Comparison of ENCODE assay signal across 1 cellular context in the genomic region with DNA sequence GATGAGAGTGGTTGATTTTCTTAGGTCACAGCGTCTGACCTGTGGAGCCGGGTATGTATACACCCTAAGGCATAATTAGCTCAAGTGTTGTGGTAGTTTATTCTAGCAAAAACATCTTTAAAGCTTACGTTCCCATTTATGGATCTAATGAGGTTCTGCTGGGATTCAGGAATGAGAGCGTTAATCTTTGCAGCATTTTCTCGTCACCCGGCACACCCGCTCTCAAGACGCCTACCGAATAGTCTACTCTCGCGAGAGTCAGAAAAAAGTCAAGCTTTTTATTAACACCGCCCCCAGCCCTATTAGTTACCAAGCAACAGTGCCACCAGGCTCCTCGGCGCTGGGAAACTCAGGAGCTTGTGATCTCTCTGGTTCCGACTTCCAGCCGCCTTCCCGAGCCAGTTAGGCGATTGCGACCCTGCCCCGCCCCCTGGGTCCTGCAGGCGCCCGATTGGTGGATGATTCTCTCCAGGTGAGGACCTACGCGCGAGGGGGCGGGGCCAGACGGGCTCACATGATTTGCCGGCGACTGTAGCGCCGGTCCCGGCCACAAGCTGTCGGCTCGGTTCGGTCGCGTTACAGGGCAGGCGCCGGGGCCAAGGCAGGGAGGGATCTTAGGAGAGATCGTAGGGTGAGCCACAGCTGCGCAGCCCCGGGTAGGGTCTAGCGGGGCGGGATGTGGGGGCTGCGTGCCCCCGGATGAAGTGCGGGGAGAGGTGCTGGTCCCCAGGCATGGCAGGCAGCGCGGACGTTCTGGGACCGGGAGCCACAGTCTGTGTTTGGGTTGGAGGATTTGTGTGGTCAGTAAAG.
TF ChIP-seq lines count a peak whose summit lies in the region.

TSS of gene PFKFB2 (plus strand) at position 540 of the 810 bp plus-strand sequence. CDS start 1,443 bp downstream, outside the sequence.

TF ChIP-seq in HepG2, 621 proteins besides CTCF, POLR2A, EP300 and RAD21 (continued from another document and continues in another):
- TF ChIP-seq, protein P1, sequence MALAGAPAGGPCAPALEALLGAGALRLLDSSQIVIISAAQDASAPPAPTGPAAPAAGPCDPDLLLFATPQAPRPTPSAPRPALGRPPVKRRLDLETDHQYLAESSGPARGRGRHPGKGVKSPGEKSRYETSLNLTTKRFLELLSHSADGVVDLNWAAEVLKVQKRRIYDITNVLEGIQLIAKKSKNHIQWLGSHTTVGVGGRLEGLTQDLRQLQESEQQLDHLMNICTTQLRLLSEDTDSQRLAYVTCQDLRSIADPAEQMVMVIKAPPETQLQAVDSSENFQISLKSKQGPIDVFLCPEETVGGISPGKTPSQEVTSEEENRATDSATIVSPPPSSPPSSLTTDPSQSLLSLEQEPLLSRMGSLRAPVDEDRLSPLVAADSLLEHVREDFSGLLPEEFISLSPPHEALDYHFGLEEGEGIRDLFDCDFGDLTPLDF (CRISPR knock-in tag; IDR thresholded peaks at IDR 0.05) = peak; percentile 39; the same call in 1 of the 2 replicates
- TF ChIP-seq TFDP2 (CRISPR knock-in tag; IDR thresholded peaks at IDR 0.05) (no peak), ZBED4 (CRISPR knock-in tag; IDR thresholded peaks at IDR 0.05; ENCODE audit: borderline replicate concordance) (peak; percentile 60; the same call in 1 of the 2 replicates), ZNF225 (CRISPR knock-in tag; IDR thresholded peaks at IDR 0.05) (no peak), MIER3 (CRISPR knock-in tag; IDR thresholded peaks at IDR 0.05; ENCODE audit: borderline replicate concordance) (no peak), ZNF720 (CRISPR knock-in tag; IDR thresholded peaks at IDR 0.05) (no peak), ZBTB20 (CRISPR knock-in tag; IDR thresholded peaks at IDR 0.05; ENCODE audit: borderline replicate concordance, low read depth) (no peak), MXI1 (IDR thresholded peaks at IDR 0.05; ENCODE audit: borderline replicate concordance, low read depth, low read length) (peak; percentile 80; the same call in 1 of the 3 replicates), MZF1 (CRISPR knock-in tag; IDR thresholded peaks at IDR 0.05; ENCODE audit: borderline replicate concordance) (no peak), ZNF292 (CRISPR knock-in tag; IDR thresholded peaks at IDR 0.05; ENCODE audit: borderline replicate concordance, low read depth) (peak; percentile 76), ZNF234 (CRISPR knock-in tag; conservative IDR thresholded peaks at IDR 0.05) (no peak), ZNF256 (CRISPR knock-in tag; conservative IDR thresholded peaks at IDR 0.05) (no peak), TCF12 (IDR thresholded peaks at IDR 0.05) (no peak), TCF12 (CRISPR knock-in tag; IDR thresholded peaks at IDR 0.05) (no peak), NCOR1 (IDR thresholded peaks at IDR 0.05; ENCODE audit: borderline replicate concordance, low read length) (no peak), NR1H2 (CRISPR knock-in tag; IDR thresholded peaks at IDR 0.05; ENCODE audit: borderline replicate concordance, low read depth) (no peak), TP53 (CRISPR knock-in tag; conservative IDR thresholded peaks at IDR 0.05) (no peak), MYNN (CRISPR knock-in tag; IDR thresholded peaks at IDR 0.05; ENCODE audit: low read depth) (no peak), SUZ12 (IDR thresholded peaks at IDR 0.05; ENCODE audit: low read depth, low read length) (no peak), ZNF557 (CRISPR knock-in tag; IDR thresholded peaks at IDR 0.05) (peak; percentile 24; the same call in 1 of the 2 replicates), MYPOP (CRISPR knock-in tag; IDR thresholded peaks at IDR 0.05) (peak; percentile 61; the same call in 1 of the 2 replicates), SP4 (CRISPR knock-in tag; IDR thresholded peaks at IDR 0.05) (peak; percentile 92), ZFP36L1 (CRISPR knock-in tag; IDR thresholded peaks at IDR 0.05) (no peak), ZNF614 (CRISPR knock-in tag; IDR thresholded peaks at IDR 0.05; ENCODE audit: borderline replicate concordance) (peak; percentile 54), JARID2 (CRISPR knock-in tag; IDR thresholded peaks at IDR 0.05; ENCODE audit: insufficient replicate concordance) (no peak), ZNF24 (IDR thresholded peaks at IDR 0.05) (no peak), ARNT2 (CRISPR knock-in tag; IDR thresholded peaks at IDR 0.05; ENCODE audit: low read depth) (peak; percentile 26; the same call in 1 of the 2 replicates), CBX2 (IDR thresholded peaks at IDR 0.05; ENCODE audit: low read depth, low read length) (no peak), CBX2 (CRISPR knock-in tag; IDR thresholded peaks at IDR 0.05; ENCODE audit: low read depth) (no peak), ZNF709 (CRISPR knock-in tag; IDR thresholded peaks at IDR 0.05) (0 out of 2 replicates have a peak, but pooled peaks have one; percentile 37), MAFK (conservative IDR thresholded peaks at IDR 0.05 in 1 of 2, IDR thresholded peaks at IDR 0.05 in 1 of 2; ENCODE audit: low read length in 2 of 2) (no peak), ZNF770 (CRISPR knock-in tag; IDR thresholded peaks at IDR 0.05) (no peak)
- TF ChIP-seq, protein P2, sequence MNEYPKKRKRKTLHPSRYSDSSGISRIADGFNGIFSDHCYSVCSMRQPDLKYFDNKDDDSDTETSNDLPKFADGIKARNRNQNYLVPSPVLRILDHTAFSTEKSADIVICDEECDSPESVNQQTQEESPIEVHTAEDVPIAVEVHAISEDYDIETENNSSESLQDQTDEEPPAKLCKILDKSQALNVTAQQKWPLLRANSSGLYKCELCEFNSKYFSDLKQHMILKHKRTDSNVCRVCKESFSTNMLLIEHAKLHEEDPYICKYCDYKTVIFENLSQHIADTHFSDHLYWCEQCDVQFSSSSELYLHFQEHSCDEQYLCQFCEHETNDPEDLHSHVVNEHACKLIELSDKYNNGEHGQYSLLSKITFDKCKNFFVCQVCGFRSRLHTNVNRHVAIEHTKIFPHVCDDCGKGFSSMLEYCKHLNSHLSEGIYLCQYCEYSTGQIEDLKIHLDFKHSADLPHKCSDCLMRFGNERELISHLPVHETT (CRISPR knock-in tag; conservative IDR thresholded peaks at IDR 0.05) = 0 out of 2 replicates have a peak, but pooled peaks have one; percentile 47
- TF ChIP-seq, protein P3, sequence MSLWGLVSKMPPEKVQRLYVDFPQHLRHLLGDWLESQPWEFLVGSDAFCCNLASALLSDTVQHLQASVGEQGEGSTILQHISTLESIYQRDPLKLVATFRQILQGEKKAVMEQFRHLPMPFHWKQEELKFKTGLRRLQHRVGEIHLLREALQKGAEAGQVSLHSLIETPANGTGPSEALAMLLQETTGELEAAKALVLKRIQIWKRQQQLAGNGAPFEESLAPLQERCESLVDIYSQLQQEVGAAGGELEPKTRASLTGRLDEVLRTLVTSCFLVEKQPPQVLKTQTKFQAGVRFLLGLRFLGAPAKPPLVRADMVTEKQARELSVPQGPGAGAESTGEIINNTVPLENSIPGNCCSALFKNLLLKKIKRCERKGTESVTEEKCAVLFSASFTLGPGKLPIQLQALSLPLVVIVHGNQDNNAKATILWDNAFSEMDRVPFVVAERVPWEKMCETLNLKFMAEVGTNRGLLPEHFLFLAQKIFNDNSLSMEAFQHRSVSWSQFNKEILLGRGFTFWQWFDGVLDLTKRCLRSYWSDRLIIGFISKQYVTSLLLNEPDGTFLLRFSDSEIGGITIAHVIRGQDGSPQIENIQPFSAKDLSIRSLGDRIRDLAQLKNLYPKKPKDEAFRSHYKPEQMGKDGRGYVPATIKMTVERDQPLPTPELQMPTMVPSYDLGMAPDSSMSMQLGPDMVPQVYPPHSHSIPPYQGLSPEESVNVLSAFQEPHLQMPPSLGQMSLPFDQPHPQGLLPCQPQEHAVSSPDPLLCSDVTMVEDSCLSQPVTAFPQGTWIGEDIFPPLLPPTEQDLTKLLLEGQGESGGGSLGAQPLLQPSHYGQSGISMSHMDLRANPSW (CRISPR knock-in tag; IDR thresholded peaks at IDR 0.05; ENCODE audit: borderline replicate concordance) = no peak
- TF ChIP-seq, protein P4, sequence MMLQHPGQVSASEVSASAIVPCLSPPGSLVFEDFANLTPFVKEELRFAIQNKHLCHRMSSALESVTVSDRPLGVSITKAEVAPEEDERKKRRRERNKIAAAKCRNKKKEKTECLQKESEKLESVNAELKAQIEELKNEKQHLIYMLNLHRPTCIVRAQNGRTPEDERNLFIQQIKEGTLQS (CRISPR knock-in tag; IDR thresholded peaks at IDR 0.05) = no peak; the same call in 1 of the 2 replicates
- TF ChIP-seq, protein P5, sequence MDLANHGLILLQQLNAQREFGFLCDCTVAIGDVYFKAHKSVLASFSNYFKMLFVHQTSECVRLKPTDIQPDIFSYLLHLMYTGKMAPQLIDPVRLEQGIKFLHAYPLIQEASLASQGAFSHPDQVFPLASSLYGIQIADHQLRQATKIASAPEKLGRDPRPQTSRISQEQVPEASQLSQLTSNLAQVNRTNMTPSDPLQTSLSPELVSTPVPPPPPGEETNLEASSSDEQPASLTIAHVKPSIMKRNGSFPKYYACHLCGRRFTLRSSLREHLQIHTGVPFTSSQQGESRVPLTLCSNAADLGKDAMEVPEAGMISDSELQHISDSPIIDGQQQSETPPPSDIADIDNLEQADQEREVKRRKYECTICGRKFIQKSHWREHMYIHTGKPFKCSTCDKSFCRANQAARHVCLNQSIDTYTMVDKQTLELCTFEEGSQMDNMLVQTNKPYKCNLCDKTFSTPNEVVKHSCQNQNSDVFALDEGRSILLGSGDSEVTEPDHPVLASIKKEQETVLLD (CRISPR knock-in tag; IDR thresholded peaks at IDR 0.05; ENCODE audit: low read depth) = no peak
- TF ChIP-seq, protein P6, sequence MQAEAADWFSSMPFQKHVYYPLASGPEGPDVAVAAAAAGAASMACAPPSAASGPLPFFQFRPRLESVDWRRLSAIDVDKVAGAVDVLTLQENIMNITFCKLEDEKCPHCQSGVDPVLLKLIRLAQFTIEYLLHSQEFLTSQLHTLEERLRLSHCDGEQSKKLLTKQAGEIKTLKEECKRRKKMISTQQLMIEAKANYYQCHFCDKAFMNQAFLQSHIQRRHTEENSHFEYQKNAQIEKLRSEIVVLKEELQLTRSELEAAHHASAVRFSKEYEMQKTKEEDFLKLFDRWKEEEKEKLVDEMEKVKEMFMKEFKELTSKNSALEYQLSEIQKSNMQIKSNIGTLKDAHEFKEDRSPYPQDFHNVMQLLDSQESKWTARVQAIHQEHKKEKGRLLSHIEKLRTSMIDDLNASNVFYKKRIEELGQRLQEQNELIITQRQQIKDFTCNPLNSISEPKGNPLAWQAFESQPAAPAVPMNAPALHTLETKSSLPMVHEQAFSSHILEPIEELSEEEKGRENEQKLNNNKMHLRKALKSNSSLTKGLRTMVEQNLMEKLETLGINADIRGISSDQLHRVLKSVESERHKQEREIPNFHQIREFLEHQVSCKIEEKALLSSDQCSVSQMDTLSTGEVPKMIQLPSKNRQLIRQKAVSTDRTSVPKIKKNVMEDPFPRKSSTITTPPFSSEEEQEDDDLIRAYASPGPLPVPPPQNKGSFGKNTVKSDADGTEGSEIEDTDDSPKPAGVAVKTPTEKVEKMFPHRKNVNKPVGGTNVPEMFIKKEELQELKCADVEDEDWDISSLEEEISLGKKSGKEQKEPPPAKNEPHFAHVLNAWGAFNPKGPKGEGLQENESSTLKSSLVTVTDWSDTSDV (CRISPR knock-in tag; IDR thresholded peaks at IDR 0.05) = no peak
